8 cellular contexts compared by ENCODE assay signal in genomic region chr14:69637503-69638030, GRCh38. TPM values are rescaled to one million over a fixed set of nuclear protein-coding genes. Genes with fewer than 3 reads are reported as not detected.
DNase-seq lines count a peak whose midpoint lies in the region; ATAC-seq and TF ChIP-seq lines count a peak whose summit lies in the region.

No MANE protein-coding gene starts in this region.

- peaks cover 0 to 68% (median 65%) of the 10 kb centered on the region in 4 donors for H3K4me1 ChIP-seq in sigmoid colon
- H3K4me1 ChIP-seq in foreskin keratinocyte = peaks cover 13% of the 10 kb centered on the region

- no peak overlapping the region for H3K4me3 ChIP-seq in sigmoid colon

- TF ChIP-seq POLR2A in GM19193 (IDR thresholded peaks at IDR 0.05; ENCODE audit: extremely low read depth, insufficient read depth, insufficient read length) (peak; percentile 15), sigmoid colon (IDR thresholded peaks at IDR 0.05) (no peak)

- H3K9me3 ChIP-seq in sigmoid colon = no peaks in the 10 kb centered on the region

- no peaks in the 10 kb centered on the region for H3K9me3 Mint-ChIP-seq in MCF 10A (ENCODE audit: unreplicated experiment)

- peaks cover 51% of the 10 kb centered on the region for H3K4me1 Mint-ChIP-seq in MCF 10A (ENCODE audit: insufficient read depth, unreplicated experiment)

- peaks cover 24% of the 10 kb centered on the region for H3K36me3 Mint-ChIP-seq in MCF 10A (ENCODE audit: insufficient read depth, unreplicated experiment)

- WGBS in sigmoid colon, 2 donors = 11 to 33% methylated on average over 3 of the region's 3 CpGs

- H3K27ac ChIP-seq in RWPE1 = peak overlapping the region; percentile 33; the same call in 1 of the 2 replicates
- H3K27ac ChIP-seq in sigmoid colon = peak overlapping the region; percentile 19 to 64 (median 60)
- no peak overlapping the region for H3K27ac ChIP-seq in foreskin keratinocyte

- no peak for TF ChIP-seq EP300 in sigmoid colon (IDR thresholded peaks at IDR 0.05)

- no peak for DNase-seq in RWPE1 (ENCODE audit: low spot score)
- no peak for DNase-seq in Right ventricle myocardium inferior (ENCODE audit: missing footprints)
- DNase-seq in sigmoid colon = peak; percentile 72
- no peak for DNase-seq in MCF 10A (ENCODE audit: unreplicated experiment)
- DNase-seq in foreskin keratinocyte = no peak

- H3K27me3 Mint-ChIP-seq in MCF 10A (ENCODE audit: insufficient read depth, unreplicated experiment) = no peaks in the 10 kb centered on the region

- no TSS peak for BruUV-seq in MCF 10A (replicated peaks; lab: Mats Ljungman, UMichigan)

- POLR2A ChIA-PET in RWPE1 (lab: Yijun Ruan, JAX; ENCODE audit: low non-redundant PET) (no interaction called here), MCF 10A (lab: Yijun Ruan, JAX) (interaction anchor here (0.7 to 1.6 kb wide), 4 partner anchors 8 to 128 kb away, joined by 3 to 4 read pairs (median 4); no protein-coding TSS in a partner anchor)

- ATAC-seq in Right ventricle myocardium inferior (peak; percentile 46), HG03025 (IDR thresholded peaks at IDR 0.05; ENCODE audit: low FRiP score, unreplicated experiment) (no peak), GM18868 (IDR thresholded peaks at IDR 0.05; ENCODE audit: unreplicated experiment) (no peak), foreskin keratinocyte (no peak)

- no peak overlapping the region for H3K27ac Mint-ChIP-seq in MCF 10A (ENCODE audit: low read depth, unreplicated experiment)

- intact Hi-C loops in Right ventricle myocardium inferior (cut with DNase I) (no loop called here), sigmoid colon (cut with DNase I) (no loop called here), MCF 10A (cut with micrococcal nuclease) (no loop called here)

- no peaks in the 10 kb centered on the region for H3K36me3 ChIP-seq in sigmoid colon

- H3K4me3 Mint-ChIP-seq in MCF 10A (ENCODE audit: unreplicated experiment) = no peak overlapping the region

- TF ChIP-seq CTCF in RWPE1 (conservative IDR thresholded peaks at IDR 0.05; ENCODE audit: low read depth) (no peak), sigmoid colon (IDR thresholded peaks at IDR 0.05) (no peak), MCF 10A (IDR thresholded peaks at IDR 0.05; ENCODE audit: unreplicated experiment) (no peak), foreskin keratinocyte (conservative IDR thresholded peaks at IDR 0.05) (no peak)

- CTCF ChIA-PET in RWPE1 (lab: Yijun Ruan, JAX) = no interaction called here
- CTCF ChIA-PET in MCF 10A (lab: Yijun Ruan, JAX) = interaction anchor here (0.7 kb wide), 1 partner anchor 75 kb away, joined by 5 read pairs; no protein-coding TSS in a partner anchor

- H3K27me3 ChIP-seq in sigmoid colon = no peaks in the 10 kb centered on the region
- H3K27me3 ChIP-seq in foreskin keratinocyte = no peaks in the 10 kb centered on the region

RNA-seq across cellular contexts. Expression of gene SUSD6, which starts 26.2 kb away (rescaled TPM):
- total RNA-seq in Right ventricle myocardium inferior = 22.4 TPM
- total RNA-seq in sigmoid colon = 10 to 100 TPM; 13.5 to 62.0 (median 18.6) TPM
- 10 to 100 TPM in 2 of 3 donors, 1 to 10 TPM in 1; 5.4 to 36.7 (median 10.4) TPM for polyA plus RNA-seq in sigmoid colon
- 27.7 and 32.1 TPM in 2 replicates for total RNA-seq in MCF 10A (2022)
- total RNA-seq in foreskin keratinocyte = 14.5 and 17.4 TPM in 2 replicates
- 5.4 and 5.9 TPM in 2 replicates for polyA plus RNA-seq in foreskin keratinocyte
